8 cellular contexts compared by ENCODE assay signal in genomic region chr6:137927777-137928218, GRCh38.
A peak's percentile ranks its signal among the peaks of the same experiment; 100 is the strongest.
DNase-seq lines count a peak whose midpoint lies in the region; ATAC-seq and TF ChIP-seq lines count a peak whose summit lies in the region.

No MANE protein-coding gene starts in this region.

- H3K36me3 ChIP-seq in DOHH2 (ENCODE audit: control insufficient read depth, low read length) (no peaks in the 10 kb centered on the region), IMR-90 (ENCODE audit: control insufficient read depth, insufficient read depth, low read length) (no peaks in the 10 kb centered on the region)

- H3K9me3 ChIP-seq in DOHH2 (ENCODE audit: control insufficient read depth, insufficient read depth, low read length) (no peaks in the 10 kb centered on the region), IMR-90 (ENCODE audit: control insufficient read depth, insufficient read depth, low read length) (no peaks in the 10 kb centered on the region)

- H3K79me2 ChIP-seq in DOHH2 (ENCODE audit: control insufficient read depth, low read length) = no peaks in the 10 kb centered on the region

- no peaks in the 10 kb centered on the region for H3K9me2 ChIP-seq in DOHH2 (replicated peaks; ENCODE audit: control insufficient read depth, low read length)

- TF ChIP-seq CTCF in DOHH2 (IDR thresholded peaks at IDR 0.05; ENCODE audit: low read depth, low read length, poor library complexity, severe bottlenecking) = no peak
- TF ChIP-seq CTCF in IMR-90 (conservative IDR thresholded peaks at IDR 0.05; ENCODE audit: low read depth, low read length) = no peak

- BruUV-seq in IMR-90 (replicated peaks; lab: Mats Ljungman, UMichigan) = no TSS peak

- H2BK120ac ChIP-seq in IMR-90 (ENCODE audit: low read depth, low read length) = peak overlapping the region; percentile 20; the same call in 1 of the 2 replicates

- H2BK20ac ChIP-seq in IMR-90 (ENCODE audit: low read depth, low read length) = no peak overlapping the region

- POLR2A ChIA-PET in IMR-90 (lab: Charles Lee; ENCODE audit: unreplicated experiment) = no interaction called here
- POLR2A ChIA-PET in activated CD4-positive, alpha-beta T cell treated with anti-CD3 and anti-CD28 coated beads, Interleukin-2, amount 10 ng/mL, durations not matched to agents 7 days and 5 days (lab: Charles Lee) = interaction anchor here (1.0 kb wide), 1 partner anchor 50 kb away, joined by 7 read pairs; no protein-coding TSS in a partner anchor

- peaks cover 2% of the 10 kb centered on the region for H3K36me3 Mint-ChIP-seq in activated CD4-positive, alpha-beta T cell treated with anti-CD3 and anti-CD28 coated beads, Interleukin-2, amount 10 ng/mL, durations not matched to agents 7 days and 5 days (ENCODE audit: low read depth)

- TF ChIP-seq RAD21 in IMR-90 (IDR thresholded peaks at IDR 0.05; ENCODE audit: low read length) = no peak

- peak overlapping the region; percentile 26; the same call in 1 of the 3 replicates for H2BK15ac ChIP-seq in IMR-90 (ENCODE audit: low read depth, low read length)

- in situ Hi-C loops in IMR-90 (cut with MboI; ENCODE audit: low sequenced_read_pairs) = no loop called here

- peak overlapping the region; percentile 86 for H3K27ac Mint-ChIP-seq in activated CD4-positive, alpha-beta T cell treated with anti-CD3 and anti-CD28 coated beads, Interleukin-2, amount 10 ng/mL, durations not matched to agents 7 days and 5 days

- H3F3A ChIP-seq in DOHH2 (ENCODE audit: control insufficient read depth, insufficient read depth) = no peaks in the 10 kb centered on the region

- H3K4me1 ChIP-seq in DOHH2 (ENCODE audit: control insufficient read depth, low read length) (peaks cover 11% of the 10 kb centered on the region), IMR-90 (ENCODE audit: control insufficient read depth, insufficient read depth, low read length) (peaks cover 18% of the 10 kb centered on the region)

- peak overlapping the region in 1 of 2 experiments; percentile 76; a peak in 2 of 4 replicates for H4K8ac ChIP-seq in IMR-90 (ENCODE audit: low read depth in 2 of 2, low read length in 2 of 2)

- H2BK5ac ChIP-seq in IMR-90 (ENCODE audit: low read depth, low read length, poor library complexity, severe bottlenecking) = peak overlapping the region; percentile 17

- CTCF ChIA-PET in IMR-90 (lab: Yijun Ruan, JAX) = interaction anchor here (0.6 kb wide), 1 partner anchor 220 kb away, joined by 3 read pairs; no protein-coding TSS in a partner anchor
- CTCF ChIA-PET in activated CD4-positive, alpha-beta T cell treated with anti-CD3 and anti-CD28 coated beads, Interleukin-2, amount 10 ng/mL, durations not matched to agents 7 days and 5 days (lab: Charles Lee) = interaction anchor here (0.9 to 2.5 kb wide), 8 partner anchors 12 to 220 kb away, joined by 3 to 10 read pairs (median 4); partner anchors contain the start of gene TNFAIP3

- H3K56ac ChIP-seq in IMR-90 (ENCODE audit: extremely low read depth, insufficient read depth, low read length) = no peak overlapping the region

- no peaks in the 10 kb centered on the region for H3K27me3 Mint-ChIP-seq in activated CD4-positive, alpha-beta T cell treated with anti-CD3 and anti-CD28 coated beads, Interleukin-2, amount 10 ng/mL, durations not matched to agents 7 days and 5 days

- intact Hi-C loops in IMR-90 (cut with micrococcal nuclease) = no loop called here

- peak overlapping the region; percentile 4 for H2AK9ac ChIP-seq in IMR-90 (replicated peaks; ENCODE audit: low read depth, low read length, poor library complexity)

- ATAC-seq in GM21360 (IDR thresholded peaks at IDR 0.05; ENCODE audit: unreplicated experiment) (peak; percentile 84), IMR-90 (ENCODE audit: low read depth) (no peak)

- H4K20me1 ChIP-seq in DOHH2 (ENCODE audit: control insufficient read depth, insufficient read depth, low read depth, low read length) = no peaks in the 10 kb centered on the region
- H4K20me1 ChIP-seq in IMR-90 (ENCODE audit: insufficient read depth, low read length) = no peaks in the 10 kb centered on the region

- DNase-seq in IMR-90 (peak; percentile 53), fibroblast of peridontal ligament (ENCODE audit: extremely low read depth) (peak; percentile 35), hepatic stellate cell (ENCODE audit: low spot score) (no peak), kidney glomerular epithelial cell (lab: John Stamatoyannopoulos, UW) (no peak)
- DNase-seq in activated CD4-positive, alpha-beta T cell treated with anti-CD3 and anti-CD28 coated beads, Interleukin-2, amount 10 ng/mL, durations not matched to agents 7 days and 5 days = peak; percentile 83
- DNase-seq in stimulated activated CD8-positive, alpha-beta memory T cell treated with anti-CD3 and anti-CD28 coated beads, Interleukin-4, amount 100 ng/mL, for 4 hours (ENCODE audit: low read depth in 2 of 2, low spot score in 1 of 2) = peak; percentile 51 to 79

- no peaks in the 10 kb centered on the region for H3K79me1 ChIP-seq in IMR-90 (ENCODE audit: low read depth in 1 of 2, low read length in 2 of 2)

- H2AFZ ChIP-seq in IMR-90 (replicated peaks; ENCODE audit: low read length, poor library complexity) = peak overlapping the region; percentile 67

- H4K5ac ChIP-seq in IMR-90 (ENCODE audit: low read depth, low read length) = peak overlapping the region; percentile 52; the same call in 1 of the 2 replicates

- peak overlapping the region; percentile 58 for H3K4ac ChIP-seq in IMR-90 (ENCODE audit: low read depth, low read length)

- H3K18ac ChIP-seq in IMR-90 (ENCODE audit: low read depth, low read length) = peak overlapping the region; percentile 42; the same call in 1 of the 2 replicates

- H3K27me3 ChIP-seq in DOHH2 (ENCODE audit: control insufficient read depth, low read length) (peaks cover 2% of the 10 kb centered on the region; the same call in 1 of the 2 replicates), IMR-90 (ENCODE audit: control insufficient read depth, insufficient read depth, low read length) (no peaks in the 10 kb centered on the region)

- peak overlapping the region; percentile 48 for H3K4me3 Mint-ChIP-seq in activated CD4-positive, alpha-beta T cell treated with anti-CD3 and anti-CD28 coated beads, Interleukin-2, amount 10 ng/mL, durations not matched to agents 7 days and 5 days

- TF ChIP-seq POLR2A in IMR-90 (IDR thresholded peaks at IDR 0.05; ENCODE audit: low read depth, low read length) = no peak

- H3K4me2 ChIP-seq in DOHH2 (ENCODE audit: low read length) = peak overlapping the region; percentile 12; the same call in 1 of the 2 replicates
- peak overlapping the region; percentile 1; the same call in 1 of the 2 replicates for H3K4me2 ChIP-seq in IMR-90 (ENCODE audit: low read depth, low read length)

- no peak overlapping the region for H3K23ac ChIP-seq in IMR-90 (ENCODE audit: low read depth, low read length)

- no CpG with 5 or more reads among the region's 8 CpGs for WGBS in IMR-90 (ENCODE audit: extremely low coverage in 2 of 2, insufficient read length in 1 of 2), 2 experiments

- 0 out of 2 replicates have a peak overlapping the region, but pooled peaks have one; percentile 56 for H2AK5ac ChIP-seq in IMR-90 (ENCODE audit: low read depth, low read length)

- H3K4me1 Mint-ChIP-seq in activated CD4-positive, alpha-beta T cell treated with anti-CD3 and anti-CD28 coated beads, Interleukin-2, amount 10 ng/mL, durations not matched to agents 7 days and 5 days = peaks cover 41% of the 10 kb centered on the region

- H4K91ac ChIP-seq in IMR-90 (ENCODE audit: insufficient read depth, low read depth, low read length) = no peak overlapping the region

- H3K4me3 ChIP-seq in DOHH2 (ENCODE audit: low read length) (no peak overlapping the region), IMR-90 (ENCODE audit: insufficient read depth, low read depth, low read length) (no peak overlapping the region)

- dilution Hi-C loops in IMR-90 (cut with HindIII; ENCODE audit: low sequenced_read_pairs, unreplicated experiment) = no loop called here

- peak overlapping the region; percentile 47; the same call in 1 of the 2 replicates for H3K14ac ChIP-seq in IMR-90 (replicated peaks; ENCODE audit: low read depth, low read length)

- H3K9ac ChIP-seq in IMR-90 (ENCODE audit: low read depth, low read length) = no peak overlapping the region

- no peaks in the 10 kb centered on the region for H3K9me1 ChIP-seq in IMR-90 (ENCODE audit: insufficient read depth, low read length)

- H3K9me3 Mint-ChIP-seq in activated CD4-positive, alpha-beta T cell treated with anti-CD3 and anti-CD28 coated beads, Interleukin-2, amount 10 ng/mL, durations not matched to agents 7 days and 5 days = no peaks in the 10 kb centered on the region

- H3K27ac ChIP-seq in DOHH2 (ENCODE audit: low read depth, low read length) = no peak overlapping the region
- H3K27ac ChIP-seq in IMR-90 (ENCODE audit: insufficient read depth, low read length) = no peak overlapping the region

TF ChIP-seq in IMR-90, 13 proteins besides CTCF, POLR2A, EP300 and RAD21:
- peak; percentile 35; the same call in 1 of the 2 replicates for TF ChIP-seq BHLHE40 (IDR thresholded peaks at IDR 0.05; ENCODE audit: low read depth, low read length)
- no peak for TF ChIP-seq CEBPB (IDR thresholded peaks at IDR 0.05; ENCODE audit: low read depth, low read length)
- TF ChIP-seq MAZ (IDR thresholded peaks at IDR 0.05; ENCODE audit: borderline replicate concordance, low read depth, low read length) = no peak
TF ChIP-seq in IMR-90: peak in this region for 1.

Comparison
In these comparisons a context has a peak if more than half of its experiments do, and no peak if none do; other contexts are left out.
1. DNase-seq: peak in IMR-90 (single experiment), activated CD4-positive, alpha-beta T cell treated with anti-CD3 and anti-CD28 coated beads, Interleukin-2, amount 10 ng/mL, durations not matched to agents 7 days and 5 days (single experiment), fibroblast of peridontal ligament (single experiment) and stimulated activated CD8-positive, alpha-beta memory T cell treated with anti-CD3 and anti-CD28 coated beads, Interleukin-4, amount 100 ng/mL, for 4 hours (2 of 2); none in hepatic stellate cell (single experiment) and kidney glomerular epithelial cell (single experiment).